In genomic region chr1:222028694-222029093, GRCh38 we compare ENCODE assay signal across 10 cellular contexts.
"Had no signal": no experiment of that assay in that cellular context is flagged by ENCODE, and none has a peak within 500 bp of the region (broad histone marks: within the 10 kb centered on the region; RNA-seq: fewer than 3 reads in every experiment).

No MANE protein-coding gene starts in this region.

- H3K9ac ChIP-seq: GM23248 had no signal

- H3K27ac ChIP-seq: GM23248, HL-60 had no signal

- H3K27ac Mint-ChIP-seq: HFFc6 had no signal

- FAIRE-seq: K562 had no signal

- H2AFZ ChIP-seq: GM23248 had no signal

- H3K4me3 ChIP-seq: GM23248, HAP-1, K562 had no signal

- ATAC-seq: HCT116, K562 had no signal

- H3K4me1 ChIP-seq: HAP-1 had no signal

- DNase-seq: GM23248, GOT3, H7, HFFc6, IMR-90, KG1 had no signal

- H3K4me3 Mint-ChIP-seq: HFFc6 had no signal

- H3K36me3 ChIP-seq: HAP-1 had no signal

- H3K9me3 Mint-ChIP-seq: HFFc6 had no signal

- H3K9me3 ChIP-seq: HAP-1 had no signal
